In the genomic region with DNA sequence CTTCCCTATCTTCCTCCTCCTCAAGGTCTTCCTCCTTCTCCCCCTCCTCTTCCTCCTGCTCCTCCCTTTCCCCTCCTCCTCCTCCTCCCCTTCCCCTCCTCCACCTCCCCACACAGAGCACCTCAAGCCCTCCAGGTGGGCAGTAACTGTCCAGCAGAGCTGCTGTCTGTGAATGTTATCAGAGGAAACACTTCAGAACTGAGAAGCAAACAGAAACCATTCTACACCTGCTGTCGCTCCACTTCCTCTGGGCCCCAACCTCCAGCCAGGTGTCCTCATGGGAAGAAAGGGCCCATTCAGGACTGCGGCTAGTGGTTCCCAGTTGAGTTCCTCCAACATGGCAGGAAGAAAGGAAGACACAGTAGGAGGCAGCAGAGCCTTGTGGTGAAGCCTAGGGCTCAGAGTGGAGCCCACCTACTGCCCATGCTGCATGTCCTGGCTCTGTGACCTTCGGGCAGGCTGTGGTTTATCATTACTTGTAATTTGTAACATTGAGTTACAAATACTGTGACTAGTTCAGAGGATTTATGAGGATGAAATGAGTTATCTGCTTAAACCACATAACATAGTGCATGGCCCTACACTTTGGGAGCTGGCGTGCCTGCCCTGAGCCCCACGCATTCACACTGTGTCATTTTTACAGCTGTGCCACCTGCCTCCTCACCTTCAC, we compare ENCODE assay signal across 9 cellular contexts.
A peak's percentile ranks its signal among the peaks of the same experiment; 100 is the strongest.
DNase-seq lines count a peak whose midpoint lies in the region; ATAC-seq and TF ChIP-seq lines count a peak whose summit lies in the region.
"Had no signal": no experiment of that assay in that cellular context is flagged by ENCODE, and none has a peak within 500 bp of the region (broad histone marks: within the 10 kb centered on the region; RNA-seq: fewer than 3 reads in every experiment).

No MANE protein-coding gene starts in this region.

- DNase-seq in DMS153 treated with DMSO at 0.1 percent for 48 hours (lab: John Stamatoyannopoulos, UW; ENCODE audit: unreplicated experiment) (peak; percentile 92), spleen (no peak), mammary epithelial cell (no peak), NCI-H2171 treated with DMSO at 0.1 percent for 48 hours (lab: John Stamatoyannopoulos, UW) (no peak), dermis blood vessel endothelial cell (no peak)

- H3K4me2 ChIP-seq in SU-DHL-6 (ENCODE audit: low read depth, low read length, poor library complexity, severe bottlenecking) (peak overlapping the region; percentile 43), mammary epithelial cell (ENCODE audit: insufficient read depth, low read depth, low read length) (no peak overlapping the region)

- no TSS peak for BruUV-seq in mammary epithelial cell (replicated peaks; lab: Mats Ljungman, UMichigan)

- H3K79me2 ChIP-seq in SU-DHL-6 (ENCODE audit: insufficient read depth, low read length) (no peaks in the 10 kb centered on the region), mammary epithelial cell (ENCODE audit: insufficient read depth, low read length) (no peaks in the 10 kb centered on the region)

- H3K27me3 ChIP-seq in SU-DHL-6 (ENCODE audit: low read length) (no peaks in the 10 kb centered on the region), spleen (replicated peaks in 1 of 7) (peaks cover 0 to 8% (median 0%) of the 10 kb centered on the region in 7 donors), mammary epithelial cell (ENCODE audit: insufficient read depth, low read length) (no peaks in the 10 kb centered on the region)

- intact Hi-C loops in spleen (cut with DNase I; ENCODE audit: low total_unique reads) = no loop called here
- intact Hi-C loops in mammary epithelial cell (cut with micrococcal nuclease) = no loop called here

- H3K36me3 ChIP-seq in SU-DHL-6 (ENCODE audit: low read length) (no peaks in the 10 kb centered on the region), spleen (no peaks in the 10 kb centered on the region), mammary epithelial cell (ENCODE audit: insufficient read depth, low read length) (no peaks in the 10 kb centered on the region)

- H3K9ac ChIP-seq in SU-DHL-6 (ENCODE audit: low read length) (no peak overlapping the region), mammary epithelial cell (ENCODE audit: insufficient read depth, low read length) (no peak overlapping the region)

- no peaks in the 10 kb centered on the region for H4K20me1 ChIP-seq in SU-DHL-6 (ENCODE audit: low read depth, low read length)
- no peaks in the 10 kb centered on the region for H4K20me1 ChIP-seq in mammary epithelial cell (ENCODE audit: insufficient read depth, low read length)

- H3K27ac ChIP-seq in SU-DHL-6 (ENCODE audit: low read depth, low read length) (peak overlapping the region; percentile 48), spleen (peak overlapping the region in 7 of 8 donors; percentile 29 to 87 (median 76)), mammary epithelial cell (ENCODE audit: insufficient read depth, low read depth, low read length) (no peak overlapping the region)

- ATAC-seq in GM19372 (IDR thresholded peaks at IDR 0.05; ENCODE audit: low read depth, unreplicated experiment) (peak; percentile 36), HG03439 (IDR thresholded peaks at IDR 0.05; ENCODE audit: unreplicated experiment) (peak; percentile 24)
- ATAC-seq: HCT116 had no signal

- no peaks in the 10 kb centered on the region for H3F3A ChIP-seq in SU-DHL-6 (ENCODE audit: insufficient read depth)

- 49 to 66% (median 50%) methylated on average over 5 of the region's 5 CpGs for WGBS in spleen, 5 donors
- 59% methylated on average over 3 of the region's 5 CpGs for WGBS in mammary epithelial cell (ENCODE audit: low coverage, missing lambda C conversion rate)

- H3K9me3 ChIP-seq in SU-DHL-6 (ENCODE audit: insufficient read depth, low read length) (no peaks in the 10 kb centered on the region), spleen (peaks cover 0 to 11% (median 6%) of the 10 kb centered on the region in 8 donors), mammary epithelial cell (replicated peaks; ENCODE audit: insufficient read depth, low read length) (peaks cover 19% of the 10 kb centered on the region)

- H3K4me1 ChIP-seq in spleen (peaks cover 19 to 100% (median 44%) of the 10 kb centered on the region in 6 donors), mammary epithelial cell (ENCODE audit: insufficient read depth, low read length) (no peaks in the 10 kb centered on the region)

- TF ChIP-seq CTCF in SU-DHL-6 (IDR thresholded peaks at IDR 0.05; ENCODE audit: insufficient read depth, low read length, poor library complexity, severe bottlenecking) = no peak
- no peak for TF ChIP-seq CTCF in spleen (IDR thresholded peaks at IDR 0.05 in 8 of 11, conservative IDR thresholded peaks at IDR 0.05 in 3 of 11)
- TF ChIP-seq CTCF in mammary epithelial cell (conservative IDR thresholded peaks at IDR 0.05 in 1 of 2, IDR thresholded peaks at IDR 0.05 in 1 of 2; ENCODE audit: extremely low read depth in 1 of 2, insufficient read depth in 1 of 2, low read depth in 1 of 2, low read length in 2 of 2) = no peak

- CTCF ChIA-PET in mammary epithelial cell (lab: Charles Lee; ENCODE audit: low non-redundant PET) = no interaction called here

- no peak overlapping the region for H2AFZ ChIP-seq in SU-DHL-6 (ENCODE audit: low read depth, low read length, severe bottlenecking)
- no peak overlapping the region for H2AFZ ChIP-seq in mammary epithelial cell (ENCODE audit: low read depth, low read length)

- in situ Hi-C loops in mammary epithelial cell (cut with MboI; ENCODE audit: low sequenced_read_pairs in 2 of 2) = no loop called here

- no peak overlapping the region for H3K4me3 ChIP-seq in SU-DHL-6 (ENCODE audit: insufficient read depth, low read length, poor library complexity, severe bottlenecking)
- peak overlapping the region in 1 of 8 donors; percentile 18 for H3K4me3 ChIP-seq in spleen
- H3K4me3 ChIP-seq in mammary epithelial cell (replicated peaks in 1 of 3; ENCODE audit: insufficient read depth in 1 of 3, low read depth in 2 of 3, low read length in 3 of 3) = no peak overlapping the region

- dilution Hi-C loops in mammary epithelial cell (cut with HindIII; ENCODE audit: low sequenced_read_pairs) = loop anchor here (5.0 kb wide), 1 partner anchor 44 kb away; no protein-coding TSS in a partner anchor

- H3K9me2 ChIP-seq in SU-DHL-6 (replicated peaks; ENCODE audit: insufficient read depth, low read length) = no peaks in the 10 kb centered on the region

- no peak for TF ChIP-seq POLR2A in spleen (IDR thresholded peaks at IDR 0.05)
